ENCODE assay signal across 1 cellular context in genomic region chr1:214514032-214514818, GRCh38.
TF ChIP-seq lines count a peak whose summit lies in the region.

No MANE protein-coding gene starts in this region.

TF ChIP-seq in HEK293, 187 proteins besides CTCF, POLR2A, EP300 and RAD21 (continued from another document):
- TF ChIP-seq OSR2 (tag by site-specific recombination; IDR thresholded peaks at IDR 0.05) (peak; percentile 94), ZNF248 (tag by site-specific recombination; IDR thresholded peaks at IDR 0.05) (no peak), ZNF654 (tag by site-specific recombination; IDR thresholded peaks at IDR 0.05; ENCODE audit: low read depth) (no peak), ZBTB8A (tag by site-specific recombination; IDR thresholded peaks at IDR 0.05) (peak; percentile 81), KLF16 (tag by site-specific recombination; IDR thresholded peaks at IDR 0.05) (no peak), KLF1 (tag by site-specific recombination; IDR thresholded peaks at IDR 0.05) (no peak), AEBP2 (tag by site-specific recombination; IDR thresholded peaks at IDR 0.05; ENCODE audit: borderline replicate concordance) (no peak), GLI2 (tag by site-specific recombination; IDR thresholded peaks at IDR 0.05; ENCODE audit: borderline replicate concordance, low read depth) (peak; percentile 77; the same call in 1 of the 2 replicates), ZBTB26 (tag by site-specific recombination; optimal IDR thresholded peaks at IDR 0.05) (no peak), ZNF433 (tag by site-specific recombination; IDR thresholded peaks at IDR 0.05; ENCODE audit: low read depth) (no peak), ZNF629 (tag by site-specific recombination; IDR thresholded peaks at IDR 0.05) (no peak), ZNF426 (tag by site-specific recombination; IDR thresholded peaks at IDR 0.05) (no peak), HOXD13 (CRISPR knock-in tag; IDR thresholded peaks at IDR 0.05; ENCODE audit: borderline replicate concordance) (peak; percentile 92), ZFP3 (tag by site-specific recombination; IDR thresholded peaks at IDR 0.05; ENCODE audit: low read depth) (no peak), ZNF514 (tag by site-specific recombination; IDR thresholded peaks at IDR 0.05) (no peak), ZNF140 (tag by site-specific recombination; IDR thresholded peaks at IDR 0.05) (no peak), ZFP37 (tag by site-specific recombination; IDR thresholded peaks at IDR 0.05) (no peak), FEZF1 (tag by site-specific recombination; IDR thresholded peaks at IDR 0.05) (peak; percentile 92), ZNF610 (tag by site-specific recombination; IDR thresholded peaks at IDR 0.05; ENCODE audit: borderline replicate concordance) (no peak; the same call in 1 of the 2 replicates), PRDM4 (tag by site-specific recombination; IDR thresholded peaks at IDR 0.05) (peak; percentile 78), ZNF585B (tag by site-specific recombination; IDR thresholded peaks at IDR 0.05) (no peak), ZBTB7A (tag by site-specific recombination; IDR thresholded peaks at IDR 0.05; ENCODE audit: low read depth) (no peak), ZNF155 (tag by site-specific recombination; IDR thresholded peaks at IDR 0.05) (no peak), ZNF830 (tag by site-specific recombination; IDR thresholded peaks at IDR 0.05; ENCODE audit: low read depth) (no peak), ZNF76 (tag by site-specific recombination; IDR thresholded peaks at IDR 0.05; ENCODE audit: borderline replicate concordance, low read depth) (no peak), HOXC10 (CRISPR knock-in tag; IDR thresholded peaks at IDR 0.05) (no peak), ZBTB44 (tag by site-specific recombination; IDR thresholded peaks at IDR 0.05) (peak; percentile 75), ZSCAN18 (tag by site-specific recombination; IDR thresholded peaks at IDR 0.05) (no peak), KLF9 (tag by site-specific recombination; IDR thresholded peaks at IDR 0.05; ENCODE audit: low read depth) (no peak), ZNF16 (tag by site-specific recombination; IDR thresholded peaks at IDR 0.05; ENCODE audit: low read depth) (no peak), ZFHX2 (tag by site-specific recombination; conservative IDR thresholded peaks at IDR 0.05) (no peak), BCL11B (tag by site-specific recombination; IDR thresholded peaks at IDR 0.05; ENCODE audit: low read depth) (0 out of 2 replicates have a peak, but pooled peaks have one; percentile 25), ZNF266 (tag by site-specific recombination; IDR thresholded peaks at IDR 0.05; ENCODE audit: low read depth) (no peak)
